ENCODE assay signal across 15 cellular contexts in the genomic region with DNA sequence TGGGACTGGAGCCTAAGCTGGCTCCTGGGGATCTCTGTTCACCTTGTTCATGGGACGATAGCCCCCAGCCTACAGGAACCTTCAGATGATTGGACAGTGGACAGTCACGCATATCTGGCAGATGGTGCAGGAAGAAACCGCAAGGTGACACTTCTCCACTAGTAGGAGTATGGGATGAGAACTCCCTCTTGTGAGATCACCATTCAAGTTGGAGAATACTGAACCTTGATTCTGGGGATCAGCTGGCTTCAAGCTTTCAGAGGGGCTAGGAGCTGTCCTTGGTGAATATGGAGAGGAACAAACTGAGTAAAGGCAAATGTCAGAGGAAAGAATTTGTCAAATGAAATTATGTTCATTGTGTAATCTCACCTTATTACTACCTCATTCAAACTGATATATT.
A peak's percentile ranks its signal among the peaks of the same experiment; 100 is the strongest.
DNase-seq lines count a peak whose midpoint lies in the region; ATAC-seq, FAIRE-seq and TF ChIP-seq lines count a peak whose summit lies in the region.
"Had no signal": no experiment of that assay in that cellular context is flagged by ENCODE, and none has a peak within 500 bp of the region (broad histone marks: within the 10 kb centered on the region; RNA-seq: fewer than 3 reads in every experiment).

No MANE protein-coding gene starts in this region.

- BruUV-seq in HepG2 (replicated peaks; lab: Mats Ljungman, UMichigan): no TSS peak

- TF ChIP-seq RAD21 in HepG2 (CRISPR knock-in tag; IDR thresholded peaks at IDR 0.05): no peak

- no peak overlapping the region for H2AFZ ChIP-seq in HepG2 (ENCODE audit: low read length)

- H3K9ac ChIP-seq in HepG2 (ENCODE audit: insufficient read depth, low read depth, low read length): no peak overlapping the region

- TF ChIP-seq POLR2A in HepG2 (IDR thresholded peaks at IDR 0.05; ENCODE audit: insufficient read depth in 1 of 2, low read depth in 2 of 2, low read length in 2 of 2) (no peak), right lobe of liver (IDR thresholded peaks at IDR 0.05) (no peak)

- H3K4me3 ChIP-seq in HepG2 (replicated peaks in 1 of 3; ENCODE audit: insufficient read depth in 1 of 3, low read depth in 2 of 3, low read length in 3 of 3) (no peak overlapping the region), right lobe of liver (no peak overlapping the region), bronchial epithelial cell (ENCODE audit: low read depth, low read length) (no peak overlapping the region)

- H3K9me3 ChIP-seq in HepG2 (ENCODE audit: low read length) (no peaks in the 10 kb centered on the region), right lobe of liver (no peaks in the 10 kb centered on the region)

- no peaks in the 10 kb centered on the region; the same call in 1 of the 2 replicates for H4K20me1 ChIP-seq in HepG2 (ENCODE audit: insufficient read depth, low read length)

- peak; percentile 5 for DNase-seq in HepG2 (ENCODE audit: low spot score)
- DNase-seq in right lobe of liver: no peak
- DNase-seq in NCI-H69 (lab: John Stamatoyannopoulos, UW): peak; percentile 31
- no peak for DNase-seq in bronchial epithelial cell (ENCODE audit: low read depth)
- no peak for DNase-seq in cortex of kidney (lab: John Stamatoyannopoulos, UW)
- no peak for DNase-seq in UCSD-AML1 (lab: John Stamatoyannopoulos, UW; ENCODE audit: unreplicated experiment)
- DNase-seq: activated CD4-positive, alpha-beta memory T cell treated with anti-CD3 and anti-CD28 coated beads for 36 hours; naive B cell; NCI-H226; Right ventricle myocardium superior; stimulated activated CD4-positive, alpha-beta T cell treated with anti-CD3 and anti-CD28 coated beads, Interleukin-15, amount 100 ng/mL, for 24 hours; stimulated activated naive CD4-positive, alpha-beta T cell treated with Interleukin-2 at 50 U/mL for 16 hours had no signal

- H3K36me3 ChIP-seq in HepG2 (replicated peaks in 1 of 2; ENCODE audit: control insufficient read depth in 1 of 2, insufficient read depth in 2 of 2, low read length in 2 of 2) (no peaks in the 10 kb centered on the region), right lobe of liver (no peaks in the 10 kb centered on the region), bronchial epithelial cell (ENCODE audit: control insufficient read depth, insufficient read depth, low read length) (no peaks in the 10 kb centered on the region)

- peak; percentile 30 for FAIRE-seq in HepG2 (lab: Jason Lieb, UNC)
- FAIRE-seq in bronchial epithelial cell (lab: Jason Lieb, UNC): no peak

- TF ChIP-seq CTCF in HepG2 (CRISPR knock-in tag; IDR thresholded peaks at IDR 0.05): no peak
- TF ChIP-seq CTCF in right lobe of liver (IDR thresholded peaks at IDR 0.05): no peak
- peak; percentile 3 for TF ChIP-seq CTCF in bronchial epithelial cell (IDR thresholded peaks at IDR 0.05; ENCODE audit: insufficient read depth, low read length, severe bottlenecking)

- no peak overlapping the region for H3K4me2 ChIP-seq in HepG2 (ENCODE audit: low read depth, low read length)

- WGBS in HepG2 (ENCODE audit: low lambda C conversion rate): 81% methylated on average over 3 of the region's 3 CpGs
- whole genome bisulfite sequencing in right lobe of liver (ENCODE audit: insufficient coverage, low coverage, low lambda C conversion rate, missing lambda C conversion rate): 94% methylated on average over 3 of the region's 3 CpGs

- CTCF ChIA-PET in HepG2 (lab: Yijun Ruan, JAX; ENCODE audit: low intra/inter-chr PET ratio, low total read pairs): no interaction called here

- no peak for TF ChIP-seq EP300 in HepG2 (IDR thresholded peaks at IDR 0.05; ENCODE audit: low read depth in 2 of 2, low read length in 2 of 2)
- no peak for TF ChIP-seq EP300 in HepG2 (CRISPR knock-in tag; IDR thresholded peaks at IDR 0.05; ENCODE audit: borderline replicate concordance)

- no peaks in the 10 kb centered on the region for H3K79me2 ChIP-seq in HepG2 (ENCODE audit: insufficient read depth, low read length)

- POLR2A ChIA-PET in HepG2 (lab: Yijun Ruan, JAX): no interaction called here

- ATAC-seq in HepG2 (peak; percentile 63), right lobe of liver (no peak), HG02759 (IDR thresholded peaks at IDR 0.05; ENCODE audit: unreplicated experiment) (no peak), GM18907 (IDR thresholded peaks at IDR 0.05; ENCODE audit: unreplicated experiment) (no peak)

- H3K27me3 ChIP-seq in HepG2 (ENCODE audit: control insufficient read depth in 1 of 2, insufficient read depth in 2 of 2, low read length in 2 of 2) (no peaks in the 10 kb centered on the region; a peak in 1 of 5 replicates), right lobe of liver (no peaks in the 10 kb centered on the region), bronchial epithelial cell (ENCODE audit: control insufficient read depth, insufficient read depth, low read length) (no peaks in the 10 kb centered on the region)

- no peak overlapping the region for H3K27ac ChIP-seq in HepG2 (ENCODE audit: extremely low read length, insufficient read depth, low read length)
- no peak overlapping the region for H3K27ac ChIP-seq in right lobe of liver
- H3K27ac ChIP-seq: epithelial cell of prostate had no signal

- peaks cover 20% of the 10 kb centered on the region for H3K4me1 ChIP-seq in HepG2 (ENCODE audit: insufficient read depth, low read length)
- no peaks in the 10 kb centered on the region for H3K4me1 ChIP-seq in right lobe of liver

- in situ Hi-C loops in HepG2 (cut with HindIII; ENCODE audit: extremely low pct_ligation_motif_present, low pct_unique_long_range_greater_than_20kb): no loop called here

- intact Hi-C loops in HepG2 (cut with micrococcal nuclease; ENCODE audit: unreplicated experiment): no loop called here
- intact Hi-C loops in right lobe of liver (cut with DNase I): no loop called here

TF ChIP-seq in HepG2, 621 proteins besides CTCF, POLR2A, EP300 and RAD21:
- TF ChIP-seq STAG1 (CRISPR knock-in tag; IDR thresholded peaks at IDR 0.05): peak; percentile 21; the same call in 1 of the 2 replicates
- no peak for TF ChIP-seq ZNF501 (CRISPR knock-in tag; IDR thresholded peaks at IDR 0.05)
- TF ChIP-seq ZNF652 (CRISPR knock-in tag; IDR thresholded peaks at IDR 0.05; ENCODE audit: borderline replicate concordance, low read depth): no peak
- TF ChIP-seq, protein P1, sequence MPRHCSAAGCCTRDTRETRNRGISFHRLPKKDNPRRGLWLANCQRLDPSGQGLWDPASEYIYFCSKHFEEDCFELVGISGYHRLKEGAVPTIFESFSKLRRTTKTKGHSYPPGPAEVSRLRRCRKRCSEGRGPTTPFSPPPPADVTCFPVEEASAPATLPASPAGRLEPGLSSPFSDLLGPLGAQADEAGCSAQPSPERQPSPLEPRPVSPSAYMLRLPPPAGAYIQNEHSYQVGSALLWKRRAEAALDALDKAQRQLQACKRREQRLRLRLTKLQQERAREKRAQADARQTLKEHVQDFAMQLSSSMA (CRISPR knock-in tag; IDR thresholded peaks at IDR 0.05): 0 out of 2 replicates have a peak, but pooled peaks have one; percentile 24
- TF ChIP-seq MIER2 (CRISPR knock-in tag; IDR thresholded peaks at IDR 0.05): 0 out of 2 replicates have a peak, but pooled peaks have one; percentile 16
- TF ChIP-seq, protein P2, sequence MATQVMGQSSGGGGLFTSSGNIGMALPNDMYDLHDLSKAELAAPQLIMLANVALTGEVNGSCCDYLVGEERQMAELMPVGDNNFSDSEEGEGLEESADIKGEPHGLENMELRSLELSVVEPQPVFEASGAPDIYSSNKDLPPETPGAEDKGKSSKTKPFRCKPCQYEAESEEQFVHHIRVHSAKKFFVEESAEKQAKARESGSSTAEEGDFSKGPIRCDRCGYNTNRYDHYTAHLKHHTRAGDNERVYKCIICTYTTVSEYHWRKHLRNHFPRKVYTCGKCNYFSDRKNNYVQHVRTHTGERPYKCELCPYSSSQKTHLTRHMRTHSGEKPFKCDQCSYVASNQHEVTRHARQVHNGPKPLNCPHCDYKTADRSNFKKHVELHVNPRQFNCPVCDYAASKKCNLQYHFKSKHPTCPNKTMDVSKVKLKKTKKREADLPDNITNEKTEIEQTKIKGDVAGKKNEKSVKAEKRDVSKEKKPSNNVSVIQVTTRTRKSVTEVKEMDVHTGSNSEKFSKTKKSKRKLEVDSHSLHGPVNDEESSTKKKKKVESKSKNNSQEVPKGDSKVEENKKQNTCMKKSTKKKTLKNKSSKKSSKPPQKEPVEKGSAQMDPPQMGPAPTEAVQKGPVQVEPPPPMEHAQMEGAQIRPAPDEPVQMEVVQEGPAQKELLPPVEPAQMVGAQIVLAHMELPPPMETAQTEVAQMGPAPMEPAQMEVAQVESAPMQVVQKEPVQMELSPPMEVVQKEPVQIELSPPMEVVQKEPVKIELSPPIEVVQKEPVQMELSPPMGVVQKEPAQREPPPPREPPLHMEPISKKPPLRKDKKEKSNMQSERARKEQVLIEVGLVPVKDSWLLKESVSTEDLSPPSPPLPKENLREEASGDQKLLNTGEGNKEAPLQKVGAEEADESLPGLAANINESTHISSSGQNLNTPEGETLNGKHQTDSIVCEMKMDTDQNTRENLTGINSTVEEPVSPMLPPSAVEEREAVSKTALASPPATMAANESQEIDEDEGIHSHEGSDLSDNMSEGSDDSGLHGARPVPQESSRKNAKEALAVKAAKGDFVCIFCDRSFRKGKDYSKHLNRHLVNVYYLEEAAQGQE (IDR thresholded peaks at IDR 0.05; ENCODE audit: borderline replicate concordance in 1 of 2, low read depth in 1 of 2, low read length in 2 of 2): peak in 1 of 2 experiments; percentile 80; a peak in 2 of 4 replicates

Comparison
In these comparisons a context has a peak if more than half of its experiments do, and no peak if none do; other contexts are left out.
1. DNase-seq: peak in HepG2 (single experiment) and NCI-H69 (single experiment); none in right lobe of liver (0 of 3), bronchial epithelial cell (single experiment), cortex of kidney (single experiment) and UCSD-AML1 (single experiment).